In genomic region chr7:2314209-2314955, GRCh38 we compare ENCODE assay signal across 8 cellular contexts. TPM values are rescaled to one million over a fixed set of nuclear protein-coding genes. Genes with fewer than 3 reads are reported as not detected.
DNase-seq lines count a peak whose midpoint lies in the region; FAIRE-seq and TF ChIP-seq lines count a peak whose summit lies in the region.

SNX8 (minus strand) TSS chr7:2314441; CDS start chr7:2314421, 20 bp downstream.

- H2AK5ac ChIP-seq in H1 (ENCODE audit: low read depth, low read length) (0 out of 2 replicates have a peak within 1 kb of the TSS, but pooled peaks have one; percentile 34), mesenchymal stem cell (ENCODE audit: low read length, severe bottlenecking) (no peak within 1 kb of the TSS)

- CTCF ChIA-PET in H1 (lab: Charles Lee; ENCODE audit: partially characterized antibody) = interaction anchor here (1.1 kb wide), 1 partner anchor 50 kb away, joined by 3 read pairs; no protein-coding TSS in a partner anchor

- H3K23me2 ChIP-seq in H1 (ENCODE audit: low read depth, low read length) = peaks cover 6% of the 10 kb centered on the region; the same call in 1 of the 2 replicates

- H2BK20ac ChIP-seq in H1 (ENCODE audit: low read length) = no peak within 1 kb of the TSS

- H3K4me1 ChIP-seq in H1 (replicated peaks in 1 of 4; ENCODE audit: control insufficient read depth in 3 of 4, insufficient read depth in 4 of 4, low read length in 3 of 4) (peaks cover 4 to 10% (median 5%) of the 10 kb centered on the region in 4 experiments; a peak in 6 of 7 replicates), mesenchymal stem cell (ENCODE audit: control insufficient read depth, insufficient read depth, low read depth, low read length) (peaks cover 22% of the 10 kb centered on the region)

- 14 to 100% methylated on average over 1 to 27 of the region's 78 CpGs for WGBS in H1 (ENCODE audit: extremely low coverage in 1 of 2, insufficient coverage in 1 of 2, insufficient read length in 1 of 2, insufficient replicate concordance in 2 of 2, low coverage in 1 of 2, low lambda C conversion rate in 2 of 2, missing lambda C conversion rate in 1 of 2), 2 experiments
- 4% methylated on average over 56 of the region's 78 CpGs for WGBS in mesenchymal stem cell

- H2BK12ac ChIP-seq in H1 (ENCODE audit: low read depth, low read length) = peak within 1 kb of the TSS; percentile 80; the same call in 1 of the 2 replicates
- H2BK12ac ChIP-seq in mesenchymal stem cell (ENCODE audit: low read length in 2 of 2) = peak within 1 kb of the TSS in 1 of 2 experiments; percentile 80

- H3K4me3 ChIP-seq in H1 (ENCODE audit: extremely low read depth in 1 of 4, insufficient read depth in 2 of 4, low read depth in 3 of 4, low read length in 4 of 4) (peak within 1 kb of the TSS; percentile 66 to 77 (median 74)), mesenchymal stem cell (ENCODE audit: insufficient read depth in 1 of 2, low read depth in 1 of 2, low read length in 2 of 2) (peak within 1 kb of the TSS; percentile 89 to 96)

- H3K4ac ChIP-seq in H1 (replicated peaks; ENCODE audit: insufficient read length, low read depth, low read length) = peak within 1 kb of the TSS; percentile 97
- H3K4ac ChIP-seq in mesenchymal stem cell (ENCODE audit: low read depth in 1 of 2, low read length in 2 of 2) = peak within 1 kb of the TSS; percentile 77 to 84

- H2BK5ac ChIP-seq in H1 (ENCODE audit: low read depth, low read length) (peak within 1 kb of the TSS; percentile 62), mesenchymal stem cell (ENCODE audit: low read depth, low read length, poor library complexity, severe bottlenecking) (no peak within 1 kb of the TSS)

- H3K27me3 ChIP-seq in H1 (replicated peaks in 1 of 4; ENCODE audit: control insufficient read depth in 3 of 4, extremely low read depth in 1 of 4, insufficient read depth in 3 of 4, low read length in 3 of 4) (no peaks in the 10 kb centered on the region), mesenchymal stem cell (ENCODE audit: control insufficient read depth in 1 of 2, insufficient read depth in 1 of 2, low read length in 2 of 2) (no peaks in the 10 kb centered on the region)

- H3K23ac ChIP-seq in H1 (ENCODE audit: insufficient read length) (no peak within 1 kb of the TSS), mesenchymal stem cell (ENCODE audit: low read length in 2 of 2) (peak within 1 kb of the TSS in 1 of 2 experiments; percentile 94)

- POLR2A ChIA-PET in H1 (lab: Charles Lee; ENCODE audit: partially characterized antibody) = interaction anchor here (1.0 to 3.6 kb wide), 10 partner anchors 9 to 81 kb away, joined by 3 to 29 read pairs (median 4); partner anchors contain the start of gene MAD1L1

- H3K36me3 ChIP-seq in H1 (ENCODE audit: control insufficient read depth in 2 of 4, insufficient read depth in 4 of 4, low read length in 3 of 4) = no peaks in the 10 kb centered on the region
- peaks cover 0 to 7% of the 10 kb centered on the region in 2 experiments for H3K36me3 ChIP-seq in mesenchymal stem cell (ENCODE audit: control insufficient read depth in 1 of 2, insufficient read depth in 2 of 2, low read depth in 1 of 2, low read length in 2 of 2)

- H3K14ac ChIP-seq in H1 (ENCODE audit: insufficient read length) = no peak within 1 kb of the TSS
- H3K14ac ChIP-seq in mesenchymal stem cell (ENCODE audit: low read length in 2 of 2) = peak within 1 kb of the TSS; percentile 89 to 90

- TF ChIP-seq CTCF in GM20000 (IDR thresholded peaks at IDR 0.05; ENCODE audit: extremely low read depth, missing control alignments) (no peak), H1 (IDR thresholded peaks at IDR 0.05; ENCODE audit: control extremely low read depth in 1 of 3, insufficient read depth in 1 of 3, low read depth in 1 of 3, low read length in 3 of 3) (peak in 1 of 3 experiments; percentile 24; a peak in 1 of 4 replicates)

- no peak for FAIRE-seq in H1 (lab: Jason Lieb, UNC)

- peaks cover 0 to 31% of the 10 kb centered on the region in 2 experiments; a peak in 2 of 4 replicates for H3K79me2 ChIP-seq in H1 (ENCODE audit: control insufficient read depth in 1 of 2, insufficient read depth in 2 of 2, low read length in 2 of 2)

- H3K9ac ChIP-seq in H1 (replicated peaks in 1 of 4; ENCODE audit: extremely low read depth in 1 of 4, low read depth in 3 of 4, low read length in 3 of 4) (peak within 1 kb of the TSS; percentile 65 to 85 (median 69)), mesenchymal stem cell (ENCODE audit: low read length) (peak within 1 kb of the TSS; percentile 96)

- H4K91ac ChIP-seq in H1 (replicated peaks; ENCODE audit: insufficient read length, low read length) = no peak within 1 kb of the TSS
- peak within 1 kb of the TSS; percentile 97 for H4K91ac ChIP-seq in mesenchymal stem cell (ENCODE audit: low read length)

- DNase-seq in CMK (ENCODE audit: low read depth) (peak; percentile 62), GM20000 (ENCODE audit: low spot score) (peak; percentile 99), HS-5 (ENCODE audit: low read depth) (peak; percentile 30), H1 (ENCODE audit: low read depth in 1 of 2, low spot score in 2 of 2) (peak; percentile 76 to 100), mesenchymal stem cell (peak; percentile 80)
- DNase-seq in NK-92 treated with Interleukin-12 subunit alpha and Interleukin-12 subunit beta, amount 100 ng/mL, for 24 hours (lab: John Stamatoyannopoulos, UW) = peak; percentile 81
- DNase-seq in activated CD8-positive, alpha-beta memory T cell treated with anti-CD3 and anti-CD28 coated beads for 4 hours (ENCODE audit: low read depth in 2 of 2) = peak; percentile 88 to 91
- peak; percentile 84 for DNase-seq in stimulated activated CD8-positive, alpha-beta memory T cell treated with anti-CD3 and anti-CD28 coated beads, Interleukin-12 subunit alpha, Interleukin-12 subunit beta, amount 100 ng/mL, for 24 hours (ENCODE audit: extremely low read depth)

- no peaks in the 10 kb centered on the region for H4K20me1 ChIP-seq in H1 (replicated peaks in 1 of 2; ENCODE audit: control insufficient read depth in 1 of 2, insufficient read depth in 2 of 2, low read length in 2 of 2)

- H2BK120ac ChIP-seq in H1 (replicated peaks; ENCODE audit: low read depth, low read length) (peak within 1 kb of the TSS; percentile 64), mesenchymal stem cell (ENCODE audit: low read depth, low read length) (peak within 1 kb of the TSS; percentile 87)

- peak; percentile 66 to 78 for TF ChIP-seq POLR2A in H1 (IDR thresholded peaks at IDR 0.05; ENCODE audit: control extremely low read depth in 1 of 2, low read depth in 2 of 2, low read length in 2 of 2)

- H3K27ac ChIP-seq in H1 (ENCODE audit: low read depth, low read length) = peak within 1 kb of the TSS; percentile 35; the same call in 1 of the 2 replicates
- no peak within 1 kb of the TSS for H3K27ac ChIP-seq in mesenchymal stem cell (ENCODE audit: low read length, poor library complexity, severe bottlenecking)

- TF ChIP-seq EP300 in H1 (IDR thresholded peaks at IDR 0.05; ENCODE audit: borderline replicate concordance in 1 of 2, low read depth in 2 of 2, low read length in 2 of 2) = no peak

- TF ChIP-seq RAD21 in H1 (IDR thresholded peaks at IDR 0.05 in 1 of 2, conservative IDR thresholded peaks at IDR 0.05 in 1 of 2; ENCODE audit: low read depth in 2 of 2, low read length in 2 of 2) = peak in 1 of 2 experiments; percentile 12; a peak in 1 of 4 replicates

- H3K79me1 ChIP-seq in H1 (ENCODE audit: low read depth, low read length) (peaks cover 8% of the 10 kb centered on the region; the same call in 1 of the 2 replicates), mesenchymal stem cell (replicated peaks; ENCODE audit: low read length, poor library complexity, severe bottlenecking) (peaks cover 17% of the 10 kb centered on the region)

- no peak within 1 kb of the TSS for H3K56ac ChIP-seq in H1 (replicated peaks; ENCODE audit: insufficient read length, low read depth, low read length)

- peak within 1 kb of the TSS; percentile 75; the same call in 1 of the 2 replicates for H2BK15ac ChIP-seq in H1 (ENCODE audit: low read length)
- peak within 1 kb of the TSS; percentile 94 for H2BK15ac ChIP-seq in mesenchymal stem cell (ENCODE audit: low read depth, poor library complexity, severe bottlenecking)

- no peaks in the 10 kb centered on the region for H3K9me3 ChIP-seq in H1 (ENCODE audit: insufficient read depth in 2 of 2, low read depth in 1 of 2, low read length in 1 of 2)
- no peaks in the 10 kb centered on the region for H3K9me3 ChIP-seq in mesenchymal stem cell (ENCODE audit: control insufficient read depth, low read length)

- H3K4me2 ChIP-seq in H1 (ENCODE audit: insufficient read depth in 1 of 2, low read depth in 2 of 2, low read length in 2 of 2) = peak within 1 kb of the TSS; percentile 73 to 83
- peak within 1 kb of the TSS; percentile 81 for H3K4me2 ChIP-seq in mesenchymal stem cell (ENCODE audit: low read length, poor library complexity, severe bottlenecking)

- peak within 1 kb of the TSS; percentile 79 for H2AFZ ChIP-seq in H1 (ENCODE audit: low read length)
- H2AFZ ChIP-seq in mesenchymal stem cell (ENCODE audit: low read depth, low read length) = peak within 1 kb of the TSS; percentile 79

- no peak within 1 kb of the TSS for H3K18ac ChIP-seq in H1 (ENCODE audit: extremely low read depth, low read length)
- peak within 1 kb of the TSS; percentile 90 to 91 for H3K18ac ChIP-seq in mesenchymal stem cell (ENCODE audit: low read depth in 1 of 2, low read length in 2 of 2)

- H4K5ac ChIP-seq in H1 (ENCODE audit: insufficient read length, low read depth, low read length) = peak within 1 kb of the TSS; percentile 6

- H4K8ac ChIP-seq in H1 (ENCODE audit: extremely low read depth, insufficient read depth, low read length) (peak within 1 kb of the TSS; percentile 39), mesenchymal stem cell (ENCODE audit: low read length) (peak within 1 kb of the TSS; percentile 73)

TF ChIP-seq in H1, 55 proteins besides CTCF, POLR2A, EP300 and RAD21 (continues in another document):
- 0 out of 2 replicates have a peak, but pooled peaks have one; percentile 10 for TF ChIP-seq TEAD4 (IDR thresholded peaks at IDR 0.05; ENCODE audit: low read depth, low read length)
- TF ChIP-seq TAF1 (IDR thresholded peaks at IDR 0.05; ENCODE audit: low read depth, low read length) = peak; percentile 79
- TF ChIP-seq CBX5 (IDR thresholded peaks at IDR 0.05; ENCODE audit: low read depth, low read length) = no peak
- TF ChIP-seq YY1 (IDR thresholded peaks at IDR 0.05; ENCODE audit: low read depth, low read length) = no peak

RNA-seq across cellular contexts. Expression of gene SNX8, which starts in this region (rescaled TPM):
- 46.2 and 49.5 TPM in 2 replicates for total RNA-seq in H1 (2021; fragmentation: NEBNext Ultra II Directional; extraction: Animal tissue kit (Norgen Biotek cat#: 25700))
- 69.2 and 70.8 TPM in 2 replicates for polyA plus RNA-seq in H1 (2011; rRNA removed)
- polyA plus RNA-seq in H1 (2011; cell fraction: cytosol; rRNA removed) = 43.8 TPM
- 87.4 TPM for polyA plus RNA-seq in H1 (2011; cell fraction: nucleus; rRNA removed)
- polyA plus RNA-seq in H1 (2012, experiment 1 of 2) = 24.9 to 55.7 TPM (median 48.9 TPM) in 4 replicates
- 15.1 TPM for polyA plus RNA-seq in H1 (2012, experiment 2 of 2)
- 13.0 TPM for polyA plus RNA-seq in H1 (2013, experiment 1 of 2)
- 12.5 TPM for polyA plus RNA-seq in H1 (2013, experiment 2 of 2)
- 76.9 and 104 TPM in 2 replicates for polyA minus RNA-seq in H1 (2011; rRNA and poly(A)+ RNA removed)
- polyA minus RNA-seq in H1 (2011; cell fraction: cytosol; rRNA and poly(A)+ RNA removed) = 27.6 TPM
- 30.4 TPM for polyA minus RNA-seq in H1 (2011; cell fraction: nucleus; rRNA and poly(A)+ RNA removed)
- 26.3 TPM for polyA plus RNA-seq in mesenchymal stem cell (2013, experiment 1 of 2)
- polyA plus RNA-seq in mesenchymal stem cell (2013, experiment 2 of 2) = 28.5 TPM

Comparison
In these comparisons a context has a peak if more than half of its experiments do, and no peak if none do; other contexts are left out.
1. DNase-seq: peak in every context shown above with its lines; median percentile 99 in GM20000; 90 in activated CD8-positive, alpha-beta memory T cell treated with anti-CD3 and anti-CD28 coated beads for 4 hours; 88 in H1; 84 in stimulated activated CD8-positive, alpha-beta memory T cell treated with anti-CD3 and anti-CD28 coated beads, Interleukin-12 subunit alpha, Interleukin-12 subunit beta, amount 100 ng/mL, for 24 hours; 81 in NK-92 treated with Interleukin-12 subunit alpha and Interleukin-12 subunit beta, amount 100 ng/mL, for 24 hours; 80 in mesenchymal stem cell; 62 in CMK; 30 in HS-5.